In genomic region chr9:130205912-130206311, GRCh38 we compare ENCODE assay signal across 1 cellular context.
A peak's percentile ranks its signal among the peaks of the same experiment; 100 is the strongest.
TF ChIP-seq lines count a peak whose summit lies in the region.

No MANE protein-coding gene starts in this region.

TF ChIP-seq in GM12878, 131 proteins besides CTCF, POLR2A, EP300 and RAD21:
- no peak for TF ChIP-seq MTA2 (IDR thresholded peaks at IDR 0.05; ENCODE audit: low read depth)
- TF ChIP-seq RB1 (IDR thresholded peaks at IDR 0.05; ENCODE audit: borderline replicate concordance) = no peak
- 0 out of 4 replicates have a peak, but pooled peaks of 1 of the 2 experiments have one; percentile 52 for TF ChIP-seq SRF (IDR thresholded peaks at IDR 0.05; ENCODE audit: low read depth in 2 of 2, low read length in 2 of 2)
- peak; percentile 21 for TF ChIP-seq NR2C2 (IDR thresholded peaks at IDR 0.05; ENCODE audit: borderline replicate concordance, control insufficient read depth, insufficient read length, low read depth)
- peak; percentile 79 for TF ChIP-seq MLLT1 (IDR thresholded peaks at IDR 0.05)
